Comparison of ENCODE assay signal across 8 cellular contexts in the genomic region with DNA sequence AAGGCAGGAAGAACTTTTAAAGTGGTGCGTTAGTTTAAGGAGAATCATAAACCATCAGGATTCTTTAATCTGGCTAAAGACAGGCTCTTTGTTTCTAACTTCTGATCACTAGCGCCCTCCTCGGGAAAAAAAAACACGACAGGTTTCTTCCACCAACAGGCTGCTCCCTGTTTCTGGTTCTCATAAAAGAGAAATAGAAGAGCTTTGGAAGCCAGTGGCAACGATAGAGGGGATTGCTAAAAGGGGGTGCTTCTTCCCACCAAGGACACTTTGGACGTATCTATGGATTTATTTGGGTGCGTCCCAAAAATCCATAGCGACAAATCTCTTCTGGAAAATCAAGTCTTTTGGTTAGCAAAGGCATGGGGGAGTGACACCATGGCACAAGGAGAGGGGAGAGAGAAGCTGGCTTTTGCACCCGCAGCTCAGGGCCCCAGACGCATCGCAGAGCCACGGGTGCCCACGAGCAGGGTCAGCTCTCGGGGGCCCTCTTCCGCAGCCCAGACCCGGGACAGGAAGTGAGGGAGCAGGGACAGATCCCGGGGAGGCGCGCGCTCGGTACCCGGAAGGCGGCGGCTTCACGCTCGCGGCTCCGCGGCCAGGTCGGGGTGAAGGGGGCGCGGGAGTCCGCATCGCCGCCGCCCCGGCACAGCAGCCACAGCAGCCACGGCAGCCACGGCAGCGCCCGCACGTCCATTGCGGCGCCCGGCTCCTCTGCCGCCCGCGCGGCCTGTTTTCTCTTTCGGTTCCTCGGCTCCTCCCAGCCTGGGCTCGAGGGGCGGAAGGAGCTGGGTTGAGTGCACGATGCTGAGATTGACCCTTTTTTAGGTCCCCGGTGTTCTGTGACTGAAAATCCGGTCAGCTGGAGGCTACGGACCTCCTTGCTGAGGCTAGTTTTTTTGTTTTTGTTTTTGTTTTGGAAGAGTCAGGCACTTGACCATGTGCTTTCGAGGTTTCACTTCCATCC. TPM values are rescaled to one million over a fixed set of nuclear protein-coding genes. Genes with fewer than 3 reads are reported as not detected.
DNase-seq lines count a peak whose midpoint lies in the region; ATAC-seq, FAIRE-seq and TF ChIP-seq lines count a peak whose summit lies in the region.

A gene with protein sequence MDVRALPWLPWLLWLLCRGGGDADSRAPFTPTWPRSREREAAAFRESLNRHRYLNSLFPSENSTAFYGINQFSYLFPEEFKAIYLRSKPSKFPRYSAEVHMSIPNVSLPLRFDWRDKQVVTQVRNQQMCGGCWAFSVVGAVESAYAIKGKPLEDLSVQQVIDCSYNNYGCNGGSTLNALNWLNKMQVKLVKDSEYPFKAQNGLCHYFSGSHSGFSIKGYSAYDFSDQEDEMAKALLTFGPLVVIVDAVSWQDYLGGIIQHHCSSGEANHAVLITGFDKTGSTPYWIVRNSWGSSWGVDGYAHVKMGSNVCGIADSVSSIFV (minus strand): TSS at position 716 of the 967 bp plus-strand sequence. CDS start 19 bp downstream, at position 697.

- H3K4me1 ChIP-seq in spleen = peaks cover 7 to 24% (median 17%) of the 10 kb centered on the region in 6 donors

- H3K27ac ChIP-seq in WERI-Rb-1 (peak within 1 kb of the TSS; percentile 90), spleen (peak within 1 kb of the TSS; percentile 96 to 100 (median 97))

- no peaks in the 10 kb centered on the region for H3K27me3 ChIP-seq in WERI-Rb-1 (ENCODE audit: insufficient read depth, low read depth, severe bottlenecking)
- no peaks in the 10 kb centered on the region for H3K27me3 ChIP-seq in bronchial epithelial cell (ENCODE audit: control insufficient read depth, insufficient read depth, low read length)
- peaks cover 0 to 4% (median 0%) of the 10 kb centered on the region in 7 donors for H3K27me3 ChIP-seq in spleen (replicated peaks in 1 of 7)

- TF ChIP-seq POLR2A in spleen (IDR thresholded peaks at IDR 0.05) = peak in 1 of 3 donors; percentile 57

- TF ChIP-seq CTCF in WERI-Rb-1 (IDR thresholded peaks at IDR 0.05; ENCODE audit: low read depth, low read length) = peak; percentile 59
- peak; percentile 56 for TF ChIP-seq CTCF in bronchial epithelial cell (IDR thresholded peaks at IDR 0.05; ENCODE audit: insufficient read depth, low read length, severe bottlenecking)
- TF ChIP-seq CTCF in spleen (IDR thresholded peaks at IDR 0.05 in 8 of 11, conservative IDR thresholded peaks at IDR 0.05 in 3 of 11) = peak in 9 of 11 experiments; percentile 45 to 69 (median 60)

- no peak for FAIRE-seq in bronchial epithelial cell (lab: Jason Lieb, UNC)

- peak; percentile 95 for ATAC-seq in HG02973 (IDR thresholded peaks at IDR 0.05; ENCODE audit: unreplicated experiment)

- H3K36me3 ChIP-seq in WERI-Rb-1 = no peaks in the 10 kb centered on the region; the same call in 1 of the 2 replicates
- no peaks in the 10 kb centered on the region for H3K36me3 ChIP-seq in bronchial epithelial cell (ENCODE audit: control insufficient read depth, insufficient read depth, low read length)
- H3K36me3 ChIP-seq in spleen = no peaks in the 10 kb centered on the region

- intact Hi-C loops in spleen (cut with DNase I; ENCODE audit: low total_unique reads) = no loop called here

- H3K9me3 ChIP-seq in WERI-Rb-1 (ENCODE audit: severe bottlenecking) (no peaks in the 10 kb centered on the region), spleen (no peaks in the 10 kb centered on the region)

- WGBS in spleen, 5 donors = 0 to 2% (median 1%) methylated on average over 19 to 58 of the region's 58 CpGs

- peak; percentile 46 for DNase-seq in NK-92 treated with Interleukin-12 subunit alpha and Interleukin-12 subunit beta, amount 100 ng/mL, for 24 hours (lab: John Stamatoyannopoulos, UW)
- DNase-seq in NK-92 (lab: John Stamatoyannopoulos, UW; ENCODE audit: unreplicated experiment) = no peak
- peak; percentile 7 for DNase-seq in NCI-H2081 treated with DMSO at 0.1 percent for 48 hours (lab: John Stamatoyannopoulos, UW)
- DNase-seq in WERI-Rb-1 = peak; percentile 88
- peak; percentile 79 for DNase-seq in bronchial epithelial cell (ENCODE audit: low read depth)
- peak; percentile 91 for DNase-seq in inferior parietal cortex (ENCODE audit: extremely low spot score)
- peak; percentile 94 for DNase-seq in spleen

- H3K4me3 ChIP-seq in WERI-Rb-1 (ENCODE audit: low read depth, low read length) (peak within 1 kb of the TSS; percentile 100), bronchial epithelial cell (ENCODE audit: low read depth, low read length) (peak within 1 kb of the TSS; percentile 92), spleen (peak within 1 kb of the TSS; percentile 54 to 80 (median 68))

RNA-seq across cellular contexts. Expression of the gene that starts here (rescaled TPM):
- total RNA-seq in bronchial epithelial cell (1.1 and 2.9 TPM in 2 replicates), spleen (10 to 100 TPM; 24.5 to 48.7 (median 34.0) TPM)
- 10 to 100 TPM in 1 of 3 donors, 1 to 10 TPM in 2; 8.0 to 13.4 (median 9.7) TPM for polyA plus RNA-seq in spleen
